24 cellular contexts compared by ENCODE assay signal in the genomic region with DNA sequence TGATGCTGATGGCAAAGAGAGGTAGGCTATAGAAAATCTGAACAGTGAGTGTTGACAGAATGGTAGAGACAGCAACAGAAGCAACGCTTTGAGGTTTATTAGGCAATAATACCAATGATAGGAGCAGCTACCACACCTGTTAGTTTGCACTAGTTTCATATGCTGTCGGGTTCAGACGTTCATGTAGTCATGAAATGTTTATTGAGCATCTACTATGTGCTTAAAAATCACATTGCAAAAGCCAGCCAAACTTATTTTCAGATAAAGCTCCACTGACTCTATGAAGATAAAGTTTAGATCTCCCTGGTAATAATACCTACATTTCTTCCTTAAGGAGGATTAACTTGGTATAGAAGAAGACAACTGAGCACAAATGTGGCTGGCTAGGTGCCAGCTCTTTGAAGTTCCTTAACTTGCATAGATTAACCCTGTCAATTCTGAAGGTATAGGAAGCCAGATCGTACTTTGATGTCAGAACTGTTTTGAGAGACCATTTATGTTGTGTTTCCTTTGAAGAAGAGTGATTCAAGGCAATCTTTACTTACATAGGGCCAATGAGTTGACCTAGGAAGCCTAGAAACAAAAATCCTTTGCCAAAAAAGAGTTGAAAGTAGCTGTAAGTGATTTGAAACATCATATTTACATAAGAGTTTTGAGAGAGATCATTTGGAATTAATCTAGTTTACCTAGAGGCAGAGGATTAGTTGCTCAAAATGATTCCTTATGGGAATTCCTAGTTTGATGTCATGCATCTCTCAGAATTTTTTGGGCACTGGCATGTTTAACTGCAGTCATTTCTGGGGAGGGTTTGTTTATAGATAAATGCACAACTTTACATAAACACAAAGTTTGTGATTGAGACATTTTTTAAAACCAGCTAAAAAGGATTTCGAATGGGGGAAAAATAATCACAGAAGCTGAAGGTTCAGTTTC.
DNase-seq lines count a peak whose midpoint lies in the region; ATAC-seq, FAIRE-seq and TF ChIP-seq lines count a peak whose summit lies in the region.
"Had no signal": no experiment of that assay in that cellular context is flagged by ENCODE, and none has a peak within 500 bp of the region (broad histone marks: within the 10 kb centered on the region; RNA-seq: fewer than 3 reads in every experiment).

No MANE protein-coding gene starts in this region.

- ATAC-seq in stimulated activated naive CD8-positive, alpha-beta T cell treated with anti-CD3 and anti-CD28 coated beads, Interleukin-15, Interleukin-2, amounts not matched to agents 100 U/mL and 50 U/mL, for 24 hours, result no peak
- ATAC-seq in HG03460 (IDR thresholded peaks at IDR 0.05; ENCODE audit: unreplicated experiment), result no peak
- ATAC-seq: activated T-cell treated with anti-CD3 and anti-CD28 coated beads, Interleukin-2, amount 50 U/mL, for 4 hours; PC-3 had no signal

- H3K9me3 Mint-ChIP-seq in stimulated activated naive CD8-positive, alpha-beta T cell treated with anti-CD3 and anti-CD28 coated beads, Interleukin-15, Interleukin-2, amounts not matched to agents 100 ng/mL and 50 ng/mL, for 24 hours, result no peaks in the 10 kb centered on the region
- no peaks in the 10 kb centered on the region for H3K9me3 Mint-ChIP-seq in activated T-helper 1 cell treated with anti-CD3 and anti-CD28 coated beads, Interleukin-12 subunit alpha, Interleukin-12 subunit beta, Interleukin-2, Interleukin-4 antibody, amounts not matched to agents 30 ng/mL and 10 ng/mL and 1 ng/mL, durations not matched to agents 14 hours and 24 hours and 36 hours
- H3K9me3 Mint-ChIP-seq: activated T-cell treated with anti-CD3 and anti-CD28 coated beads, Interleukin-2, amount 50 U/mL, for 4 hours; CD4-positive, alpha-beta T cell had no signal

- TF ChIP-seq CTCF in fibroblast of villous mesenchyme (IDR thresholded peaks at IDR 0.05; ENCODE audit: insufficient read depth, low read depth, low read length), result no peak

- peaks cover 13% of the 10 kb centered on the region for H3K36me3 Mint-ChIP-seq in stimulated activated naive CD8-positive, alpha-beta T cell treated with anti-CD3 and anti-CD28 coated beads, Interleukin-15, Interleukin-2, amounts not matched to agents 100 ng/mL and 50 ng/mL, for 24 hours (ENCODE audit: low read depth)
- H3K36me3 Mint-ChIP-seq in activated T-helper 1 cell treated with anti-CD3 and anti-CD28 coated beads, Interleukin-12 subunit alpha, Interleukin-12 subunit beta, Interleukin-2, Interleukin-4 antibody, amounts not matched to agents 30 ng/mL and 10 ng/mL and 1 ng/mL, durations not matched to agents 14 hours and 24 hours and 36 hours (ENCODE audit: low read depth), result no peaks in the 10 kb centered on the region

- no peak overlapping the region for H3K4me3 ChIP-seq in fibroblast of villous mesenchyme (ENCODE audit: low read depth, low read length)
- H3K4me3 ChIP-seq: dorsolateral prefrontal cortex, lung, sigmoid colon, stomach, tibial nerve had no signal

- peaks cover 35% of the 10 kb centered on the region for H3K4me1 Mint-ChIP-seq in stimulated activated naive CD8-positive, alpha-beta T cell treated with anti-CD3 and anti-CD28 coated beads, Interleukin-15, Interleukin-2, amounts not matched to agents 100 ng/mL and 50 ng/mL, for 24 hours (ENCODE audit: low read depth)
- H3K4me1 Mint-ChIP-seq in activated T-helper 1 cell treated with anti-CD3 and anti-CD28 coated beads, Interleukin-12 subunit alpha, Interleukin-12 subunit beta, Interleukin-2, Interleukin-4 antibody, amounts not matched to agents 30 ng/mL and 10 ng/mL and 1 ng/mL, durations not matched to agents 14 hours and 24 hours and 36 hours (ENCODE audit: low read depth), result peaks cover 8% of the 10 kb centered on the region

- intact Hi-C loops in activated T-helper 1 cell treated with anti-CD3 and anti-CD28 coated beads, Interleukin-12 subunit alpha, Interleukin-12 subunit beta, Interleukin-2, Interleukin-4 antibody, amounts not matched to agents 30 ng/mL and 10 ng/mL and 1 ng/mL, durations not matched to agents 14 hours and 24 hours and 36 hours (cut with micrococcal nuclease), result no loop called here

- no peak for DNase-seq in stimulated activated naive CD8-positive, alpha-beta T cell treated with anti-CD3 and anti-CD28 coated beads, Interleukin-15, Interleukin-2, amounts not matched to agents 100 U/mL and 50 U/mL, for 24 hours
- DNase-seq in OCI-M1 (lab: John Stamatoyannopoulos, UW) (peak; percentile 15), fibroblast of villous mesenchyme (ENCODE audit: low read depth) (peak; percentile 57), GM19239 (ENCODE audit: insufficient read length, low spot score) (no peak)
- no peak for DNase-seq in activated T-helper 1 cell treated with anti-CD3 and anti-CD28 coated beads, Interleukin-12 subunit alpha, Interleukin-12 subunit beta, Interleukin-2, Interleukin-4 antibody, amounts not matched to agents 30 ng/mL and 10 ng/mL and 1 ng/mL, durations not matched to agents 14 hours and 24 hours and 36 hours (ENCODE audit: low spot score)
- DNase-seq: activated CD4-positive, CD25-positive, alpha-beta regulatory T cell treated with anti-CD3 and anti-CD28 coated beads, Interleukin-2, amount 50 U/mL, for 72 hours; activated naive CD4-positive, alpha-beta T cell treated with anti-CD3 and anti-CD28 coated beads, Interleukin-2, amount 50 U/mL, for 16 hours; activated T-cell treated with anti-CD3 and anti-CD28 coated beads, Interleukin-2, amount 50 U/mL, for 4 hours; CD4-positive, alpha-beta T cell; dorsolateral prefrontal cortex; glutamatergic neuron; NCI-H1105; NCI-H2029; NCI-H226; PC-3; Right ventricle myocardium superior; sigmoid colon; stomach had no signal

- H3K27me3 Mint-ChIP-seq in stimulated activated naive CD8-positive, alpha-beta T cell treated with anti-CD3 and anti-CD28 coated beads, Interleukin-15, Interleukin-2, amounts not matched to agents 100 ng/mL and 50 ng/mL, for 24 hours, result no peaks in the 10 kb centered on the region
- H3K27me3 Mint-ChIP-seq in activated T-helper 1 cell treated with anti-CD3 and anti-CD28 coated beads, Interleukin-12 subunit alpha, Interleukin-12 subunit beta, Interleukin-2, Interleukin-4 antibody, amounts not matched to agents 30 ng/mL and 10 ng/mL and 1 ng/mL, durations not matched to agents 14 hours and 24 hours and 36 hours (ENCODE audit: insufficient read depth), result peaks cover 1% of the 10 kb centered on the region
- H3K27me3 Mint-ChIP-seq: CD4-positive, alpha-beta T cell; progenitor cell of endocrine pancreas had no signal

- no peak overlapping the region for H3K4me3 Mint-ChIP-seq in stimulated activated naive CD8-positive, alpha-beta T cell treated with anti-CD3 and anti-CD28 coated beads, Interleukin-15, Interleukin-2, amounts not matched to agents 100 ng/mL and 50 ng/mL, for 24 hours
- no peak overlapping the region for H3K4me3 Mint-ChIP-seq in activated T-helper 1 cell treated with anti-CD3 and anti-CD28 coated beads, Interleukin-12 subunit alpha, Interleukin-12 subunit beta, Interleukin-2, Interleukin-4 antibody, amounts not matched to agents 30 ng/mL and 10 ng/mL and 1 ng/mL, durations not matched to agents 14 hours and 24 hours and 36 hours
- H3K4me3 Mint-ChIP-seq: activated T-cell treated with anti-CD3 and anti-CD28 coated beads, Interleukin-2, amount 50 U/mL, for 4 hours; CD4-positive, alpha-beta T cell had no signal

- H3K27ac Mint-ChIP-seq in stimulated activated naive CD8-positive, alpha-beta T cell treated with anti-CD3 and anti-CD28 coated beads, Interleukin-15, Interleukin-2, amounts not matched to agents 100 ng/mL and 50 ng/mL, for 24 hours, result peak overlapping the region; percentile 5
- no peak overlapping the region for H3K27ac Mint-ChIP-seq in activated T-helper 1 cell treated with anti-CD3 and anti-CD28 coated beads, Interleukin-12 subunit alpha, Interleukin-12 subunit beta, Interleukin-2, Interleukin-4 antibody, amounts not matched to agents 30 ng/mL and 10 ng/mL and 1 ng/mL, durations not matched to agents 14 hours and 24 hours and 36 hours
- H3K27ac Mint-ChIP-seq: CD4-positive, alpha-beta T cell; progenitor cell of endocrine pancreas had no signal

- no peak for FAIRE-seq in GM19239 (lab: Jason Lieb, UNC)
- FAIRE-seq: G401.6 had no signal

Comparison
In these comparisons a context has a peak if more than half of its experiments do, and no peak if none do; other contexts are left out.
1. DNase-seq: peak in OCI-M1 (single experiment) and fibroblast of villous mesenchyme (single experiment); none in stimulated activated naive CD8-positive, alpha-beta T cell treated with anti-CD3 and anti-CD28 coated beads, Interleukin-15, Interleukin-2, amounts not matched to agents 100 U/mL and 50 U/mL, for 24 hours (single experiment), activated T-helper 1 cell treated with anti-CD3 and anti-CD28 coated beads, Interleukin-12 subunit alpha, Interleukin-12 subunit beta, Interleukin-2, Interleukin-4 antibody, amounts not matched to agents 30 ng/mL and 10 ng/mL and 1 ng/mL, durations not matched to agents 14 hours and 24 hours and 36 hours (single experiment) and GM19239 (single experiment).